Comparison of ENCODE assay signal across 15 cellular contexts in the genomic region with DNA sequence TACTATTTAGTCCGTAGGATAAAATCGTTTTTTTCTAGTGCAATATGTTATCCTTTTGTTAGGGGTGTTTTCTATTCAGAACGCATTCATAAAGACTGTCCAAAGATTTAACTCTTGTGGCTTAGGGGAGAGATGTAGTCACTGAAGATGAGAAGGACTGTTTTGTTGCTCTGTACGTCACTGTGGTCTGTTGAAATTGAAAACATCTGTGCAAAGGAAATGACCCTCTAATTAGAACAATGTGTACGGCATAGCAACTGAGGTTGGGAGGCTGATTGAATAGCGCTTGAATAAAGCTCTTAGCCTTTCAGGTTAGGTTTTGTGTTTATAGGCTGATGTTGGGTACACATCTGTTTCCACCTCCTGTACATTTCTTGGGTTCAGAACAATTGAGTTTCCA.
DNase-seq lines count a peak whose midpoint lies in the region; TF ChIP-seq lines count a peak whose summit lies in the region.
"Had no signal": no experiment of that assay in that cellular context is flagged by ENCODE, and none has a peak within 500 bp of the region (broad histone marks: within the 10 kb centered on the region; RNA-seq: fewer than 3 reads in every experiment).

No MANE protein-coding gene starts in this region.

- H3K4me2 ChIP-seq in OCI-LY7 (ENCODE audit: low read length): no peak overlapping the region
- H3K4me2 ChIP-seq: BLaER1 had no signal

- H3K4me1 Mint-ChIP-seq in endothelial cell (ENCODE audit: unreplicated experiment) (peaks cover 17% of the 10 kb centered on the region), mesothelial cell of epicardium (peaks cover 25% of the 10 kb centered on the region)
- H3K4me1 Mint-ChIP-seq: activated CD4-positive, alpha-beta T cell treated with anti-CD3 and anti-CD28 coated beads, Interleukin-2, amount 10 ng/mL, durations not matched to agents 24 days and 14 days; immature natural killer cell had no signal

- H3K9me3 Mint-ChIP-seq in endothelial cell (ENCODE audit: unreplicated experiment): no peaks in the 10 kb centered on the region
- peaks cover 9% of the 10 kb centered on the region for H3K9me3 Mint-ChIP-seq in mesothelial cell of epicardium

- CTCF ChIA-PET in AG04450 (lab: Charles Lee): no interaction called here
- CTCF ChIA-PET in OCI-LY7 (lab: Charles Lee; ENCODE audit: unreplicated experiment): no interaction called here

- no peaks in the 10 kb centered on the region for H3K9me3 ChIP-seq in AG04450 (ENCODE audit: control insufficient read depth, insufficient read depth, low read length)
- no peaks in the 10 kb centered on the region for H3K9me3 ChIP-seq in OCI-LY7 (ENCODE audit: low read length)
- H3K9me3 ChIP-seq: BLaER1 had no signal

- H3K4me3 Mint-ChIP-seq in endothelial cell (ENCODE audit: unreplicated experiment): no peak overlapping the region
- no peak overlapping the region for H3K4me3 Mint-ChIP-seq in mesothelial cell of epicardium
- H3K4me3 Mint-ChIP-seq: activated CD4-positive, alpha-beta T cell treated with anti-CD3 and anti-CD28 coated beads, Interleukin-2, amount 10 ng/mL, durations not matched to agents 24 days and 14 days; immature natural killer cell had no signal

- POLR2A ChIA-PET in AG04450 (lab: Yijun Ruan, JAX): interaction anchor here (1.0 kb wide), 1 partner anchor 28 kb away, joined by 4 read pairs; no protein-coding TSS in a partner anchor
- POLR2A ChIA-PET in OCI-LY7 (lab: Charles Lee): no interaction called here

- H3K27me3 Mint-ChIP-seq in endothelial cell (ENCODE audit: unreplicated experiment) (no peaks in the 10 kb centered on the region), mesothelial cell of epicardium (ENCODE audit: low read depth) (no peaks in the 10 kb centered on the region)

- H3K36me3 Mint-ChIP-seq in endothelial cell (ENCODE audit: low read depth, unreplicated experiment) (no peaks in the 10 kb centered on the region), mesothelial cell of epicardium (no peaks in the 10 kb centered on the region)
- H3K36me3 Mint-ChIP-seq: immature natural killer cell had no signal

- no peaks in the 10 kb centered on the region for H3K79me2 ChIP-seq in OCI-LY7 (ENCODE audit: insufficient read depth, low read depth, low read length)

- no peaks in the 10 kb centered on the region for H3K9me2 ChIP-seq in OCI-LY7 (ENCODE audit: insufficient read depth, low read length)

- BruUV-seq in OCI-LY7 (replicated peaks; lab: Mats Ljungman, UMichigan): no TSS peak

- intact Hi-C loops in OCI-LY7 (cut with micrococcal nuclease; ENCODE audit: unreplicated experiment): no loop called here

- no peak for TF ChIP-seq CTCF in AG04450 (IDR thresholded peaks at IDR 0.05; ENCODE audit: low read depth, low read length)
- no peak for TF ChIP-seq CTCF in endothelial cell (IDR thresholded peaks at IDR 0.05; ENCODE audit: unreplicated experiment)
- no peak for TF ChIP-seq CTCF in mesothelial cell of epicardium (IDR thresholded peaks at IDR 0.05; ENCODE audit: unreplicated experiment)
- TF ChIP-seq CTCF in OCI-LY7 (conservative IDR thresholded peaks at IDR 0.05; ENCODE audit: low read length): no peak

- H3K4me3 ChIP-seq in AG04450 (ENCODE audit: low read depth, low read length) (no peak overlapping the region), OCI-LY7 (ENCODE audit: low read depth, low read length, poor library complexity, severe bottlenecking) (no peak overlapping the region)
- H3K4me3 ChIP-seq: BLaER1 had no signal

- H3K4me1 ChIP-seq in OCI-LY7 (ENCODE audit: insufficient read depth, low read length, poor library complexity, severe bottlenecking): no peaks in the 10 kb centered on the region

- no peaks in the 10 kb centered on the region for H3K27me3 ChIP-seq in AG04450 (ENCODE audit: control insufficient read depth, insufficient read depth, low read length)
- H3K27me3 ChIP-seq: BLaER1 had no signal

- H3K36me3 ChIP-seq in OCI-LY7 (ENCODE audit: insufficient read depth, low read length): no peaks in the 10 kb centered on the region
- H3K36me3 ChIP-seq: BLaER1 had no signal

- H3K27ac Mint-ChIP-seq in endothelial cell (ENCODE audit: unreplicated experiment) (peak overlapping the region; percentile 49), mesothelial cell of epicardium (peak overlapping the region; percentile 74)
- H3K27ac Mint-ChIP-seq: activated CD4-positive, alpha-beta T cell treated with anti-CD3 and anti-CD28 coated beads, Interleukin-2, amount 10 ng/mL, durations not matched to agents 24 days and 14 days; immature natural killer cell had no signal

- H2AFZ ChIP-seq in OCI-LY7 (ENCODE audit: low read length): no peak overlapping the region

- H4K20me1 ChIP-seq in OCI-LY7 (ENCODE audit: insufficient read depth, low read length): no peaks in the 10 kb centered on the region
- H4K20me1 ChIP-seq: BLaER1 had no signal

- DNase-seq in AG04450 (ENCODE audit: low read depth, low spot score) (peak; percentile 96), NCI-H748 (lab: John Stamatoyannopoulos, UW; ENCODE audit: unreplicated experiment) (peak; percentile 62), endothelial cell (ENCODE audit: low spot score) (no peak), mesothelial cell of epicardium (ENCODE audit: low spot score in 2 of 2, unreplicated experiment in 2 of 2) (no peak), OCI-LY7 (ENCODE audit: low spot score) (no peak), NCI-H2227 (lab: John Stamatoyannopoulos, UW; ENCODE audit: unreplicated experiment) (no peak), T-helper 1 cell (no peak)
- no peak for DNase-seq in activated T-cell treated with anti-CD3 and anti-CD28 coated beads, Interleukin-2, amount 50 U/mL, for 1 hour
- DNase-seq: activated CD4-positive, alpha-beta T cell treated with anti-CD3 and anti-CD28 coated beads, Interleukin-2, amount 10 ng/mL, durations not matched to agents 24 days and 14 days; activated gamma-delta T cell; NCI-H1694; occipital lobe had no signal

- no peak overlapping the region for H3K27ac ChIP-seq in AG04450 (ENCODE audit: low read depth, low read length)
- H3K27ac ChIP-seq in OCI-LY7 (ENCODE audit: low read depth, low read length, poor library complexity, severe bottlenecking): no peak overlapping the region
- H3K27ac ChIP-seq: BLaER1, RWPE1 had no signal

Comparison
In these comparisons a context has a peak if more than half of its experiments do, and no peak if none do; other contexts are left out.
1. DNase-seq: peak in AG04450 (single experiment) and NCI-H748 (single experiment); none in endothelial cell (single experiment), mesothelial cell of epicardium (0 of 2), OCI-LY7 (single experiment), NCI-H2227 (single experiment), T-helper 1 cell (0 of 5) and activated T-cell treated with anti-CD3 and anti-CD28 coated beads, Interleukin-2, amount 50 U/mL, for 1 hour (single experiment).